ENCODE assay signal across 8 cellular contexts in the genomic region with DNA sequence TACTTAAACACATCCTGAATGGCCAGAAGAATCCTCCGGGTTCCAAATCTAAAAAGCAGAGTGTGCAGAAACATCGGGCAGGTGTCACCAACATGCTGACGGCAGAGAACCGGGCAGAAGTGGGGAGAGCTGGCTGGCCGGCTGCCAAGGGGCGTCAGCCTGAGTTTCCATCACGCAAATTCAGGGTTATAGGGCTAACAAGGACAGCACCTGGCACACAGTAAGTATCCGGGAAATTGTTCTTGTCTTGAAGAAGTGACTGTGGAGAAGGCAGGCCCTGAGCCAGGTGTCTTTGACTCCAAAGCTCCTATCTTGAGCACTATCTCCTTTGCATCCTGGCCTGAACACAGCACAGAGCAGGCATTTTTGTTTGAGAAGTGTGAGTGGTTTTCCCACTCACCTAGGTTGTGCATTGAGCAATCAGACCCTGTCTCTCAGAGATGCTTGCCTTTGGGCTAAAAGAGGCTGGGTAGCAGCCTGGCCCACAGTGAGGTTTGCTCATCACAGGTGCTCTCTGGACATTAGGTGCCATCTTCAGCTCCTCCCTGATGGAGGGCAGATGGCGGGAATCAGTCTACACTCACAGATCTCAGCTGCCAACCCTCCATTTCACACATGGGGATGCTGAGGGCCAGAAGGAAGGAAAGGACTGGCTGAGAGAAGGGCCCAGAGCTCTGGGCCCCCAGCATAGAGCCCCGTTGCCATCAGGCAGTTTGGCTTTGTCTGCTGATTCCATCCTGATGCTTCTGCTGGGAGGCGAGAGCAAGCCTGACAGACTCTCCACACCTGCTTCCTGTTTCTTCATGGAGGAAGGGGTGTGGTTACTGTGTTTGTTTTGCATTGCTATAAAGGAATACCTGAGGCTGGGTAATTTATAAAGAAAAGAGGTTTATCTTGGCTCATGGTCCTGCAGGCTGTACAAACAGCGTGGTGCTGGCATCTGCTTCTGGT. TPM values are rescaled to one million over a fixed set of nuclear protein-coding genes. Genes with fewer than 3 reads are reported as not detected.
DNase-seq lines count a peak whose midpoint lies in the region; ATAC-seq and TF ChIP-seq lines count a peak whose summit lies in the region.

No MANE protein-coding gene starts in this region.

- ATAC-seq in naive B cell (ENCODE audit: low read depth in 2 of 2) (peak; percentile 53 to 55), HG02852 (IDR thresholded peaks at IDR 0.05; ENCODE audit: unreplicated experiment) (no peak)

- no peak overlapping the region for H3K27ac ChIP-seq in ovary

- POLR2A ChIA-PET in GM10248 (lab: Yijun Ruan, JAX), result no interaction called here

- no peak overlapping the region for H3K4me3 Mint-ChIP-seq in activated CD4-positive, alpha-beta T cell treated with anti-CD3 and anti-CD28 coated beads, Interleukin-2, amount 10 ng/mL, durations not matched to agents 24 days and 14 days
- H3K4me3 Mint-ChIP-seq in naive B cell, result peak overlapping the region; percentile 4 to 83 (median 73)

- no peak for TF ChIP-seq POLR2A in ovary (IDR thresholded peaks at IDR 0.05)

- H3K4me1 ChIP-seq in ovary (ENCODE audit: insufficient read depth), result no peaks in the 10 kb centered on the region

- no peak for TF ChIP-seq EP300 in ovary (IDR thresholded peaks at IDR 0.05)

- H3K36me3 Mint-ChIP-seq in activated CD4-positive, alpha-beta T cell treated with anti-CD3 and anti-CD28 coated beads, Interleukin-2, amount 10 ng/mL, durations not matched to agents 24 days and 14 days (ENCODE audit: low read depth), result no peaks in the 10 kb centered on the region
- H3K36me3 Mint-ChIP-seq in naive B cell, result no peaks in the 10 kb centered on the region

- CTCF ChIA-PET in GM10248 (lab: Yijun Ruan, JAX), result interaction anchor here (1.1 to 3.8 kb wide), 4 partner anchors 17 to 201 kb away, joined by 3 to 24 read pairs (median 5); no protein-coding TSS in a partner anchor

- H3K4me3 ChIP-seq in ovary, result no peak overlapping the region

- peaks cover 4% of the 10 kb centered on the region for H3K9me3 Mint-ChIP-seq in activated CD4-positive, alpha-beta T cell treated with anti-CD3 and anti-CD28 coated beads, Interleukin-2, amount 10 ng/mL, durations not matched to agents 24 days and 14 days
- H3K9me3 Mint-ChIP-seq in naive B cell, result peaks cover 0 to 14% (median 9%) of the 10 kb centered on the region in 7 donors

- peak; percentile 22 for DNase-seq in GM10248 (ENCODE audit: extremely low spot score)
- DNase-seq in NCI-H146 (lab: John Stamatoyannopoulos, UW), result peak; percentile 53
- DNase-seq in activated CD4-positive, alpha-beta T cell treated with anti-CD3 and anti-CD28 coated beads, Interleukin-2, amount 10 ng/mL, durations not matched to agents 24 days and 14 days, result no peak
- DNase-seq in naive B cell, result peak; percentile 72
- DNase-seq in SIG-M5 (lab: John Stamatoyannopoulos, UW), result no peak
- DNase-seq in NCI-H446 (lab: John Stamatoyannopoulos, UW), result no peak
- no peak for DNase-seq in ovary

- H3K4me1 Mint-ChIP-seq in activated CD4-positive, alpha-beta T cell treated with anti-CD3 and anti-CD28 coated beads, Interleukin-2, amount 10 ng/mL, durations not matched to agents 24 days and 14 days, result peaks cover 12% of the 10 kb centered on the region
- peaks cover 50 to 70% (median 62%) of the 10 kb centered on the region in 3 donors for H3K4me1 Mint-ChIP-seq in naive B cell

- no peaks in the 10 kb centered on the region for H3K27me3 ChIP-seq in ovary

- intact Hi-C loops in activated CD4-positive, alpha-beta T cell treated with anti-CD3 and anti-CD28 coated beads, Interleukin-2, amount 10 ng/mL, durations not matched to agents 24 days and 14 days (cut with micrococcal nuclease), result no loop called here
- intact Hi-C loops in ovary (cut with DNase I), result no loop called here

- TF ChIP-seq CTCF in GM10248 (IDR thresholded peaks at IDR 0.05; ENCODE audit: control extremely low read depth, extremely low read depth, low read depth, missing control alignments) (no peak), ovary (IDR thresholded peaks at IDR 0.05) (no peak)

- peaks cover 21% of the 10 kb centered on the region for H3K27me3 Mint-ChIP-seq in activated CD4-positive, alpha-beta T cell treated with anti-CD3 and anti-CD28 coated beads, Interleukin-2, amount 10 ng/mL, durations not matched to agents 24 days and 14 days
- H3K27me3 Mint-ChIP-seq in naive B cell, result no peaks in the 10 kb centered on the region

- H3K36me3 ChIP-seq in ovary, result no peaks in the 10 kb centered on the region

- peak overlapping the region; percentile 34 for H3K27ac Mint-ChIP-seq in activated CD4-positive, alpha-beta T cell treated with anti-CD3 and anti-CD28 coated beads, Interleukin-2, amount 10 ng/mL, durations not matched to agents 24 days and 14 days
- H3K27ac Mint-ChIP-seq in naive B cell, result peak overlapping the region; percentile 88 to 99 (median 97)

- H3K9me3 ChIP-seq in ovary, result no peaks in the 10 kb centered on the region

- WGBS in ovary, 3 donors, result 63 to 66% (median 66%) methylated on average over 12 of the region's 12 CpGs

RNA-seq across cellular contexts. Expression of a gene that starts 52.8 kb away (rescaled TPM):
- 2.0 and 2.1 TPM in 2 replicates for total RNA-seq in activated CD4-positive, alpha-beta T cell treated with anti-CD3 and anti-CD28 coated beads, Interleukin-2, amount 10 ng/mL, durations not matched to agents 24 days and 14 days
- polyA plus RNA-seq in naive B cell (ENCODE audit: low read depth in 6 of 6) (1 to 10 TPM in 2 of 6 donors, under 1 TPM in 4; 0.27 to 2.0 (median 0.95) TPM), ovary (10 to 100 TPM in 1 of 2 donors, 1 to 10 TPM in 1; 1.7 to 10.4 TPM)
- total RNA-seq in ovary, result 10 to 100 TPM; 13.4 to 28.5 (median 25.6) TPM

Comparison
In these comparisons a context has a peak if more than half of its experiments do, and no peak if none do; other contexts are left out.
1. DNase-seq: peak in GM10248 (single experiment), NCI-H146 (single experiment) and naive B cell (single experiment); none in activated CD4-positive, alpha-beta T cell treated with anti-CD3 and anti-CD28 coated beads, Interleukin-2, amount 10 ng/mL, durations not matched to agents 24 days and 14 days (single experiment), SIG-M5 (single experiment), NCI-H446 (0 of 2) and ovary (0 of 5).